In genomic region chr2:62309081-62309464, GRCh38 we compare ENCODE assay signal across 14 cellular contexts.
DNase-seq lines count a peak whose midpoint lies in the region; ATAC-seq, FAIRE-seq and TF ChIP-seq lines count a peak whose summit lies in the region.
"Had no signal": no experiment of that assay in that cellular context is flagged by ENCODE, and none has a peak within 500 bp of the region (broad histone marks: within the 10 kb centered on the region; RNA-seq: fewer than 3 reads in every experiment).

No MANE protein-coding gene starts in this region.

- H3K36me3 ChIP-seq in OCI-LY1 (ENCODE audit: insufficient read depth, low read length) (no peaks in the 10 kb centered on the region), H1 (ENCODE audit: control insufficient read depth in 2 of 4, insufficient read depth in 4 of 4, low read length in 3 of 4) (no peaks in the 10 kb centered on the region), spleen (no peaks in the 10 kb centered on the region)

- H3K4me1 Mint-ChIP-seq in activated CD4-positive, alpha-beta T cell treated with anti-CD3 and anti-CD28 coated beads for 36 hours: peaks cover 62% of the 10 kb centered on the region
- H3K4me1 Mint-ChIP-seq in activated CD4-positive, alpha-beta T cell treated with anti-CD3 and anti-CD28 coated beads, Interleukin-2, amount 10 ng/mL, durations not matched to agents 24 days and 14 days: peaks cover 62% of the 10 kb centered on the region

- intact Hi-C loops in activated CD4-positive, alpha-beta T cell treated with anti-CD3 and anti-CD28 coated beads for 36 hours (cut with DNase I, micrococcal nuclease): loop anchor here in 1 of 2 experiments (5.0 to 10.0 kb wide), 2 partner anchors 103 to 1726 kb away; no protein-coding TSS in a partner anchor
- intact Hi-C loops in activated CD4-positive, alpha-beta T cell treated with anti-CD3 and anti-CD28 coated beads, Interleukin-2, amount 10 ng/mL, durations not matched to agents 24 days and 14 days (cut with micrococcal nuclease): loop anchor here (5.0 to 10.0 kb wide), 4 partner anchors 396 to 1294 kb away; partner anchors contain the start of genes COMMD1, EHBP1, PEX13 and PUS10
- intact Hi-C loops in spleen (cut with DNase I; ENCODE audit: low total_unique reads): loop anchor here (10.0 kb wide), 1 partner anchor 114 kb away; the partner anchor contains the start of gene B3GNT2

- peak overlapping the region; percentile 26; the same call in 1 of the 2 replicates for H3K18ac ChIP-seq in H1 (ENCODE audit: extremely low read depth, low read length)

- peak overlapping the region; percentile 58 for H3K4ac ChIP-seq in H1 (replicated peaks; ENCODE audit: insufficient read length, low read depth, low read length)

- no peaks in the 10 kb centered on the region for H3K9me3 Mint-ChIP-seq in activated CD4-positive, alpha-beta T cell treated with anti-CD3 and anti-CD28 coated beads for 36 hours (ENCODE audit: low read depth)
- H3K9me3 Mint-ChIP-seq in activated CD4-positive, alpha-beta T cell treated with anti-CD3 and anti-CD28 coated beads, Interleukin-2, amount 10 ng/mL, durations not matched to agents 24 days and 14 days: no peaks in the 10 kb centered on the region
- H3K9me3 Mint-ChIP-seq: activated naive CD4-positive, alpha-beta T cell treated with anti-CD3 and anti-CD28 coated beads, Interleukin-2, amount 50 U/mL, for 24 hours had no signal

- no peaks in the 10 kb centered on the region for H4K20me1 ChIP-seq in OCI-LY1 (ENCODE audit: insufficient read depth, low read length)
- no peaks in the 10 kb centered on the region for H4K20me1 ChIP-seq in H1 (replicated peaks in 1 of 2; ENCODE audit: control insufficient read depth in 1 of 2, insufficient read depth in 2 of 2, low read length in 2 of 2)

- no peaks in the 10 kb centered on the region for H3F3A ChIP-seq in OCI-LY1 (ENCODE audit: insufficient read depth, low read length)

- H3K9ac ChIP-seq in OCI-LY1 (ENCODE audit: low read length) (no peak overlapping the region), H1 (replicated peaks in 1 of 4; ENCODE audit: extremely low read depth in 1 of 4, low read depth in 3 of 4, low read length in 3 of 4) (no peak overlapping the region)

- H3K4me2 ChIP-seq in OCI-LY1 (ENCODE audit: low read length) (no peak overlapping the region), H1 (ENCODE audit: insufficient read depth in 1 of 2, low read depth in 2 of 2, low read length in 2 of 2) (peak overlapping the region; percentile 30 to 49; a peak in 3 of 4 replicates)

- peaks cover 56% of the 10 kb centered on the region for H3K4me1 ChIP-seq in OCI-LY1 (ENCODE audit: insufficient read depth, low read length, severe bottlenecking)
- H3K4me1 ChIP-seq in H1 (replicated peaks in 1 of 4; ENCODE audit: control insufficient read depth in 3 of 4, insufficient read depth in 4 of 4, low read length in 3 of 4): peaks cover 12 to 30% (median 23%) of the 10 kb centered on the region in 4 experiments
- H3K4me1 ChIP-seq in spleen: peaks cover 45 to 79% (median 67%) of the 10 kb centered on the region in 6 donors

- H2BK15ac ChIP-seq in H1 (ENCODE audit: low read length): no peak overlapping the region

- no peaks in the 10 kb centered on the region for H3K36me3 Mint-ChIP-seq in activated CD4-positive, alpha-beta T cell treated with anti-CD3 and anti-CD28 coated beads for 36 hours (ENCODE audit: low read depth)
- H3K36me3 Mint-ChIP-seq in activated CD4-positive, alpha-beta T cell treated with anti-CD3 and anti-CD28 coated beads, Interleukin-2, amount 10 ng/mL, durations not matched to agents 24 days and 14 days (ENCODE audit: low read depth): peaks cover 3% of the 10 kb centered on the region
- H3K36me3 Mint-ChIP-seq: activated naive CD4-positive, alpha-beta T cell treated with anti-CD3 and anti-CD28 coated beads, Interleukin-2, amount 50 U/mL, for 24 hours had no signal

- H3K4me3 ChIP-seq in OCI-LY1 (ENCODE audit: low read depth, low read length, poor library complexity, severe bottlenecking) (no peak overlapping the region), H1 (ENCODE audit: extremely low read depth in 1 of 4, insufficient read depth in 2 of 4, low read depth in 3 of 4, low read length in 4 of 4) (no peak overlapping the region), spleen (no peak overlapping the region)

- H4K8ac ChIP-seq in H1 (ENCODE audit: extremely low read depth, insufficient read depth, low read length): no peak overlapping the region

- H3K14ac ChIP-seq in H1 (ENCODE audit: insufficient read length): no peak overlapping the region

- no peak overlapping the region for H4K5ac ChIP-seq in H1 (ENCODE audit: insufficient read length, low read depth, low read length)

- no peak for ATAC-seq in activated CD4-positive, alpha-beta T cell treated with anti-CD3 and anti-CD28 coated beads for 36 hours
- ATAC-seq in GM21529 (IDR thresholded peaks at IDR 0.05; ENCODE audit: unreplicated experiment): no peak
- ATAC-seq: esophagus mucosa had no signal

- H3K9me2 ChIP-seq in OCI-LY1 (ENCODE audit: low read depth, low read length): no peaks in the 10 kb centered on the region

- H3K79me1 ChIP-seq in H1 (ENCODE audit: low read depth, low read length): no peaks in the 10 kb centered on the region

- H3K27ac ChIP-seq in OCI-LY1 (ENCODE audit: low read depth, low read length, poor library complexity, severe bottlenecking) (no peak overlapping the region), H1 (ENCODE audit: low read depth, low read length) (no peak overlapping the region), spleen (peak overlapping the region in 7 of 8 donors; percentile 30 to 72 (median 45))

- CTCF ChIA-PET in activated CD4-positive, alpha-beta T cell treated with anti-CD3 and anti-CD28 coated beads for 36 hours (lab: Charles Lee): interaction anchor here (0.7 to 1.3 kb wide), 3 partner anchors 8 to 73 kb away, joined by 3 to 4 read pairs (median 3); no protein-coding TSS in a partner anchor
- CTCF ChIA-PET in H1 (lab: Charles Lee; ENCODE audit: partially characterized antibody): interaction anchor here (0.6 to 4.5 kb wide), 8 partner anchors 8 to 308 kb away, joined by 3 to 25 read pairs (median 4); no protein-coding TSS in a partner anchor

- TF ChIP-seq RAD21 in H1 (IDR thresholded peaks at IDR 0.05 in 1 of 2, conservative IDR thresholded peaks at IDR 0.05 in 1 of 2; ENCODE audit: low read depth in 2 of 2, low read length in 2 of 2): no peak

- DNase-seq in activated CD4-positive, alpha-beta T cell treated with anti-CD3 and anti-CD28 coated beads for 36 hours: no peak
- DNase-seq in activated CD4-positive, alpha-beta T cell treated with anti-CD3 and anti-CD28 coated beads, Interleukin-2, amount 10 ng/mL, durations not matched to agents 24 days and 14 days: no peak
- DNase-seq in H1 (ENCODE audit: low read depth in 1 of 2, low spot score in 2 of 2) (no peak), spleen (no peak), NK-92 (lab: John Stamatoyannopoulos, UW; ENCODE audit: unreplicated experiment) (no peak), NCI-H510A (lab: John Stamatoyannopoulos, UW) (no peak)
- DNase-seq: activated CD4-positive, alpha-beta T cell treated with anti-CD3 and anti-CD28 coated beads for 1 hour; T1000; trophoblast cell had no signal

- H3K4me3 Mint-ChIP-seq in activated CD4-positive, alpha-beta T cell treated with anti-CD3 and anti-CD28 coated beads for 36 hours: no peak overlapping the region
- H3K4me3 Mint-ChIP-seq in activated CD4-positive, alpha-beta T cell treated with anti-CD3 and anti-CD28 coated beads, Interleukin-2, amount 10 ng/mL, durations not matched to agents 24 days and 14 days: no peak overlapping the region

- H3K27me3 ChIP-seq in OCI-LY1 (ENCODE audit: insufficient read depth, low read length) (no peaks in the 10 kb centered on the region), H1 (replicated peaks in 1 of 4; ENCODE audit: control insufficient read depth in 3 of 4, extremely low read depth in 1 of 4, insufficient read depth in 3 of 4, low read length in 3 of 4) (no peaks in the 10 kb centered on the region), spleen (replicated peaks in 1 of 7) (no peaks in the 10 kb centered on the region)

- no peak overlapping the region for H2AK5ac ChIP-seq in H1 (ENCODE audit: low read depth, low read length)

- no peaks in the 10 kb centered on the region for H3K23me2 ChIP-seq in H1 (ENCODE audit: low read depth, low read length)

- no peak for FAIRE-seq in H1 (lab: Jason Lieb, UNC)
- FAIRE-seq: bronchial epithelial cell had no signal

- no peak for TF ChIP-seq POLR2A in H1 (IDR thresholded peaks at IDR 0.05; ENCODE audit: control extremely low read depth in 1 of 2, low read depth in 2 of 2, low read length in 2 of 2)
- no peak for TF ChIP-seq POLR2A in spleen (IDR thresholded peaks at IDR 0.05)

- 0 out of 2 replicates have a peak overlapping the region, but pooled peaks have one; percentile 82 for H2BK5ac ChIP-seq in H1 (ENCODE audit: low read depth, low read length)

- peak overlapping the region; percentile 62 for H4K91ac ChIP-seq in H1 (replicated peaks; ENCODE audit: insufficient read length, low read length)

- peak overlapping the region; percentile 77 for H2BK120ac ChIP-seq in H1 (replicated peaks; ENCODE audit: low read depth, low read length)

- TF ChIP-seq CTCF in OCI-LY1 (IDR thresholded peaks at IDR 0.05; ENCODE audit: low read length) (no peak), H1 (IDR thresholded peaks at IDR 0.05; ENCODE audit: control extremely low read depth in 1 of 3, insufficient read depth in 1 of 3, low read depth in 1 of 3, low read length in 3 of 3) (no peak), spleen (IDR thresholded peaks at IDR 0.05 in 8 of 11, conservative IDR thresholded peaks at IDR 0.05 in 3 of 11) (no peak)

- peak overlapping the region; percentile 90 for H3K27ac Mint-ChIP-seq in activated CD4-positive, alpha-beta T cell treated with anti-CD3 and anti-CD28 coated beads for 36 hours
- H3K27ac Mint-ChIP-seq in activated CD4-positive, alpha-beta T cell treated with anti-CD3 and anti-CD28 coated beads, Interleukin-2, amount 10 ng/mL, durations not matched to agents 24 days and 14 days: no peak overlapping the region

- POLR2A ChIA-PET in activated CD4-positive, alpha-beta T cell treated with anti-CD3 and anti-CD28 coated beads for 36 hours (lab: Charles Lee): no interaction called here
- POLR2A ChIA-PET in H1 (lab: Charles Lee; ENCODE audit: partially characterized antibody): interaction anchor here (0.8 to 1.2 kb wide), 3 partner anchors 9 to 27 kb away, joined by 3 to 4 read pairs (median 4); no protein-coding TSS in a partner anchor

- TF ChIP-seq EP300 in H1 (IDR thresholded peaks at IDR 0.05; ENCODE audit: borderline replicate concordance in 1 of 2, low read depth in 2 of 2, low read length in 2 of 2): no peak

- H2BK20ac ChIP-seq in H1 (ENCODE audit: low read length): peak overlapping the region; percentile 91; the same call in 1 of the 2 replicates

- H3K27me3 Mint-ChIP-seq in activated CD4-positive, alpha-beta T cell treated with anti-CD3 and anti-CD28 coated beads for 36 hours: no peaks in the 10 kb centered on the region
- peaks cover 1% of the 10 kb centered on the region for H3K27me3 Mint-ChIP-seq in activated CD4-positive, alpha-beta T cell treated with anti-CD3 and anti-CD28 coated beads, Interleukin-2, amount 10 ng/mL, durations not matched to agents 24 days and 14 days
- H3K27me3 Mint-ChIP-seq: activated naive CD4-positive, alpha-beta T cell treated with anti-CD3 and anti-CD28 coated beads, Interleukin-2, amount 50 U/mL, for 24 hours had no signal

- H3K79me2 ChIP-seq in OCI-LY1 (ENCODE audit: insufficient read depth, low read length): no peaks in the 10 kb centered on the region
- H3K79me2 ChIP-seq in H1 (ENCODE audit: control insufficient read depth in 1 of 2, insufficient read depth in 2 of 2, low read length in 2 of 2): no peaks in the 10 kb centered on the region

- no peaks in the 10 kb centered on the region for H3K9me3 ChIP-seq in OCI-LY1 (ENCODE audit: low read length)
- no peaks in the 10 kb centered on the region for H3K9me3 ChIP-seq in H1 (ENCODE audit: insufficient read depth in 2 of 2, low read depth in 1 of 2, low read length in 1 of 2)
- H3K9me3 ChIP-seq in spleen: no peaks in the 10 kb centered on the region

- peak overlapping the region; percentile 22; the same call in 1 of the 2 replicates for H2BK12ac ChIP-seq in H1 (ENCODE audit: low read depth, low read length)

- no peak overlapping the region for H3K56ac ChIP-seq in H1 (replicated peaks; ENCODE audit: insufficient read length, low read depth, low read length)

- WGBS in H1 (ENCODE audit: extremely low coverage in 1 of 2, insufficient coverage in 1 of 2, insufficient read length in 1 of 2, insufficient replicate concordance in 2 of 2, low coverage in 1 of 2, low lambda C conversion rate in 2 of 2, missing lambda C conversion rate in 1 of 2), 2 experiments: 88% methylated on average over 1 of the region's 1 CpG; no CpG with 5 or more reads in 1 of the 2 experiments
- 78 to 100% (median 92%) methylated on average over 1 of the region's 1 CpG for WGBS in spleen, 5 donors

- H2AFZ ChIP-seq in OCI-LY1 (ENCODE audit: low read length): 0 out of 2 replicates have a peak overlapping the region, but pooled peaks have one; percentile 28
- H2AFZ ChIP-seq in H1 (ENCODE audit: low read length): 0 out of 2 replicates have a peak overlapping the region, but pooled peaks have one; percentile 68

- H3K23ac ChIP-seq in H1 (ENCODE audit: insufficient read length): no peak overlapping the region

Comparison
In these comparisons a context has a peak if more than half of its experiments do, and no peak if none do; other contexts are left out.
1. H3K27ac ChIP-seq: peak in spleen (7 of 8); none in OCI-LY1 (single experiment) and H1 (single experiment).